Comparison of ENCODE assay signal across 8 cellular contexts in the genomic region with DNA sequence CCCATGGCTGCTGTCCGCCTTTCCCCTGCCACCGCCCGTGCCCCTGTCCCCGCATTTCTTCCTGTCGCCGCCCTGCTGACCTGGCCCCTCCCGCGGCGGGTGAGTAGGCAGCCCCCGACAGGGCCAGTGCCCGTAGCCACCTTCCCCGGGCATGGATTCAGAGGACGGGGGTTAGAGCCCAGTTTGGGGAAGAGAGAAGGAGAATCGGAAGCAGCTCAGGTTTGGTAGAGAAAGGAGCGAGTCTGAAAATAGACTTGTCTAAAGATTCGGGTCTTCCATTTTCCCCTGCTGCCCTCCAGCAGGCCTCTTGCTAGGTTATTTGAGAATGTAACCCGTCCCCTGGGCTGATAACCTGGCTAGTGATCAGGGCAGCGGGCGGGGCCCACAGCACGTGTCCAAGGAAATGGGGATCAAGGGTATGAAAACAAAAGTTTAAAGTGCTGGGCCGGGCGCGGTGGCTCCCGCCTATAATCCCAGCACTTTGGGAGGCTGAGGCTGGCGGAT. TPM values are rescaled to one million over a fixed set of nuclear protein-coding genes. Genes with fewer than 3 reads are reported as not detected.
DNase-seq lines count a peak whose midpoint lies in the region; ATAC-seq and TF ChIP-seq lines count a peak whose summit lies in the region.

No MANE protein-coding gene starts in this region.

- peaks cover 15% of the 10 kb centered on the region for H3K27me3 Mint-ChIP-seq in activated CD4-positive, alpha-beta T cell treated with anti-CD3 and anti-CD28 coated beads, Interleukin-2, amount 10 ng/mL, durations not matched to agents 24 days and 14 days
- peaks cover 56% of the 10 kb centered on the region for H3K27me3 Mint-ChIP-seq in stimulated activated memory B cell treated with anti-CD40 and anti-IgM and Interleukin-4, amounts not matched to agents 10 μg/mL and 1 μg/mL and 100 μg/mL, for 72 hours

- H3K9me3 Mint-ChIP-seq in activated CD4-positive, alpha-beta T cell treated with anti-CD3 and anti-CD28 coated beads, Interleukin-2, amount 10 ng/mL, durations not matched to agents 24 days and 14 days = no peaks in the 10 kb centered on the region
- no peaks in the 10 kb centered on the region for H3K9me3 Mint-ChIP-seq in stimulated activated memory B cell treated with anti-CD40 and anti-IgM and Interleukin-4, amounts not matched to agents 10 μg/mL and 1 μg/mL and 100 μg/mL, for 72 hours

- H3K27ac Mint-ChIP-seq in activated CD4-positive, alpha-beta T cell treated with anti-CD3 and anti-CD28 coated beads, Interleukin-2, amount 10 ng/mL, durations not matched to agents 24 days and 14 days = peak overlapping the region; percentile 56
- H3K27ac Mint-ChIP-seq in stimulated activated memory B cell treated with anti-CD40 and anti-IgM and Interleukin-4, amounts not matched to agents 10 μg/mL and 1 μg/mL and 100 μg/mL, for 72 hours = no peak overlapping the region

- no peak for TF ChIP-seq CTCF in fibroblast of villous mesenchyme (IDR thresholded peaks at IDR 0.05; ENCODE audit: insufficient read depth, low read depth, low read length)

- H3K36me3 Mint-ChIP-seq in activated CD4-positive, alpha-beta T cell treated with anti-CD3 and anti-CD28 coated beads, Interleukin-2, amount 10 ng/mL, durations not matched to agents 24 days and 14 days (ENCODE audit: low read depth) = no peaks in the 10 kb centered on the region
- no peaks in the 10 kb centered on the region for H3K36me3 Mint-ChIP-seq in stimulated activated memory B cell treated with anti-CD40 and anti-IgM and Interleukin-4, amounts not matched to agents 10 μg/mL and 1 μg/mL and 100 μg/mL, for 72 hours

- DNase-seq in activated CD4-positive, alpha-beta T cell treated with anti-CD3 and anti-CD28 coated beads, Interleukin-2, amount 10 ng/mL, durations not matched to agents 24 days and 14 days = peak; percentile 74
- no peak for DNase-seq in activated CD4-positive, alpha-beta T cell treated with anti-CD3 and anti-CD28 coated beads, Interleukin-2, amount 50 U/mL, for 1 hour
- DNase-seq in OCI-M1 (lab: John Stamatoyannopoulos, UW) = peak; percentile 45
- DNase-seq in fibroblast of villous mesenchyme (ENCODE audit: low read depth) = no peak
- no peak for DNase-seq in NCI-H345 (lab: John Stamatoyannopoulos, UW)
- no peak for DNase-seq in NCI-H1105 treated with DMSO at 0.1 percent for 48 hours (lab: John Stamatoyannopoulos, UW)
- no peak for DNase-seq in stimulated activated naive CD4-positive, alpha-beta T cell (lab: John Stamatoyannopoulos, UW)

- peak overlapping the region; percentile 61 for H3K4me3 Mint-ChIP-seq in activated CD4-positive, alpha-beta T cell treated with anti-CD3 and anti-CD28 coated beads, Interleukin-2, amount 10 ng/mL, durations not matched to agents 24 days and 14 days
- H3K4me3 Mint-ChIP-seq in stimulated activated memory B cell treated with anti-CD40 and anti-IgM and Interleukin-4, amounts not matched to agents 10 μg/mL and 1 μg/mL and 100 μg/mL, for 72 hours = peak overlapping the region; percentile 72

- peak overlapping the region; percentile 41 for H3K4me3 ChIP-seq in fibroblast of villous mesenchyme (ENCODE audit: low read depth, low read length)

- ATAC-seq in stimulated activated memory B cell treated with anti-CD40 and anti-IgM and Interleukin-4, amounts not matched to agents 10 μg/mL and 1 μg/mL and 100 μg/mL, for 72 hours = no peak

- intact Hi-C loops in activated CD4-positive, alpha-beta T cell treated with anti-CD3 and anti-CD28 coated beads, Interleukin-2, amount 10 ng/mL, durations not matched to agents 24 days and 14 days (cut with micrococcal nuclease) = loop anchor here (1.0 to 5.0 kb wide), 3 partner anchors 15 to 52 kb away; partner anchors contain the start of gene TNFRSF12A

- H3K4me1 Mint-ChIP-seq in activated CD4-positive, alpha-beta T cell treated with anti-CD3 and anti-CD28 coated beads, Interleukin-2, amount 10 ng/mL, durations not matched to agents 24 days and 14 days = peaks cover 25% of the 10 kb centered on the region
- H3K4me1 Mint-ChIP-seq in stimulated activated memory B cell treated with anti-CD40 and anti-IgM and Interleukin-4, amounts not matched to agents 10 μg/mL and 1 μg/mL and 100 μg/mL, for 72 hours = peaks cover 30% of the 10 kb centered on the region

RNA-seq across cellular contexts. Expression of gene CLDN9, which starts 7.9 kb away (rescaled TPM):
- not detected in 2 replicates for total RNA-seq in activated CD4-positive, alpha-beta T cell treated with anti-CD3 and anti-CD28 coated beads, Interleukin-2, amount 10 ng/mL, durations not matched to agents 24 days and 14 days
- not detected in 2 replicates for total RNA-seq in fibroblast of villous mesenchyme

RNA-seq across cellular contexts. Expression of gene CLDN6, which starts 13.2 kb away (rescaled TPM):
- total RNA-seq in activated CD4-positive, alpha-beta T cell treated with anti-CD3 and anti-CD28 coated beads, Interleukin-2, amount 10 ng/mL, durations not matched to agents 24 days and 14 days = not detected in 2 replicates
- total RNA-seq in fibroblast of villous mesenchyme = not detected in 2 replicates

RNA-seq across cellular contexts. Expression of gene TNFRSF12A, which starts 15.3 kb away (rescaled TPM):
- 7.3 TPM in 2 replicates for total RNA-seq in activated CD4-positive, alpha-beta T cell treated with anti-CD3 and anti-CD28 coated beads, Interleukin-2, amount 10 ng/mL, durations not matched to agents 24 days and 14 days
- 196 and 201 TPM in 2 replicates for total RNA-seq in fibroblast of villous mesenchyme

RNA-seq across cellular contexts. Expression of gene HCFC1R1, which starts 18.9 kb away (rescaled TPM):
- total RNA-seq in activated CD4-positive, alpha-beta T cell treated with anti-CD3 and anti-CD28 coated beads, Interleukin-2, amount 10 ng/mL, durations not matched to agents 24 days and 14 days = 29.4 TPM in 2 replicates
- 28.1 and 31.9 TPM in 2 replicates for total RNA-seq in fibroblast of villous mesenchyme

RNA-seq across cellular contexts. Expression of gene THOC6, which starts 19.0 kb away (rescaled TPM):
- total RNA-seq in activated CD4-positive, alpha-beta T cell treated with anti-CD3 and anti-CD28 coated beads, Interleukin-2, amount 10 ng/mL, durations not matched to agents 24 days and 14 days = 55.3 and 57.0 TPM in 2 replicates
- total RNA-seq in fibroblast of villous mesenchyme = 28.1 and 29.6 TPM in 2 replicates

Comparison
In these comparisons a context has a peak if more than half of its experiments do, and no peak if none do; other contexts are left out.
1. DNase-seq: peak in activated CD4-positive, alpha-beta T cell treated with anti-CD3 and anti-CD28 coated beads, Interleukin-2, amount 10 ng/mL, durations not matched to agents 24 days and 14 days (single experiment) and OCI-M1 (single experiment); none in activated CD4-positive, alpha-beta T cell treated with anti-CD3 and anti-CD28 coated beads, Interleukin-2, amount 50 U/mL, for 1 hour (single experiment), fibroblast of villous mesenchyme (single experiment), NCI-H345 (single experiment), NCI-H1105 treated with DMSO at 0.1 percent for 48 hours (single experiment) and stimulated activated naive CD4-positive, alpha-beta T cell (0 of 6).
2. RNA of gene TNFRSF12A, which starts 15.3 kb away (total RNA-seq): 196 to 201 TPM in fibroblast of villous mesenchyme; 7.3 TPM in activated CD4-positive, alpha-beta T cell treated with anti-CD3 and anti-CD28 coated beads, Interleukin-2, amount 10 ng/mL, durations not matched to agents 24 days and 14 days; every median in the first group is over 10 times any median in the second.